Comparison of ENCODE assay signal across 10 cellular contexts in genomic region chr14:73726025-73726961, GRCh38. TPM values are rescaled to one million over a fixed set of nuclear protein-coding genes. Genes with fewer than 3 reads are reported as not detected.
DNase-seq lines count a peak whose midpoint lies in the region; ATAC-seq and TF ChIP-seq lines count a peak whose summit lies in the region.
"Had no signal": no experiment of that assay in that cellular context is flagged by ENCODE, and none has a peak within 500 bp of the region (broad histone marks: within the 10 kb centered on the region; RNA-seq: fewer than 3 reads in every experiment).

No MANE protein-coding gene starts in this region.

- 60 to 74% methylated on average over 11 to 14 of the region's 14 CpGs for WGBS in tibial nerve, 2 donors

- intact Hi-C loops in lower lobe of right lung (cut with DNase I): loop anchor here (10.0 kb wide), 1 partner anchor 99 kb away; no protein-coding TSS in a partner anchor

- POLR2A ChIA-PET in activated naive CD8-positive, alpha-beta T cell treated with anti-CD3 and anti-CD28 coated beads, Interleukin-2, amount 10 ng/mL, durations not matched to agents 7 days and 5 days (lab: Charles Lee): interaction anchor here (0.7 to 4.2 kb wide), 3 partner anchors 20 to 160 kb away, joined by 3 to 33 read pairs (median 3); partner anchors contain the start of gene ZNF410

- no peak for TF ChIP-seq EP300 in tibial nerve (IDR thresholded peaks at IDR 0.05)

- H3K36me3 Mint-ChIP-seq in activated naive CD4-positive, alpha-beta T cell treated with anti-CD3 and anti-CD28 coated beads, Interleukin-2, amount 50 U/mL, for 72 hours: peaks cover 34 to 54% of the 10 kb centered on the region in 2 donors
- peaks cover 33% of the 10 kb centered on the region for H3K36me3 Mint-ChIP-seq in activated naive CD8-positive, alpha-beta T cell treated with anti-CD3 and anti-CD28 coated beads, Interleukin-2, amount 10 ng/mL, durations not matched to agents 7 days and 5 days

- no peaks in the 10 kb centered on the region for H3K9me3 ChIP-seq in lower lobe of right lung
- no peaks in the 10 kb centered on the region for H3K9me3 ChIP-seq in tibial nerve
- H3K9me3 ChIP-seq: SK-N-SH had no signal

- H3K36me3 ChIP-seq in lower lobe of right lung (peaks cover 91% of the 10 kb centered on the region), tibial nerve (peaks cover 2 to 76% (median 45%) of the 10 kb centered on the region in 3 donors)

- H3K27ac Mint-ChIP-seq in activated naive CD4-positive, alpha-beta T cell treated with anti-CD3 and anti-CD28 coated beads, Interleukin-2, amount 50 U/mL, for 72 hours: peak overlapping the region; percentile 87 to 94
- peak overlapping the region; percentile 65 for H3K27ac Mint-ChIP-seq in activated naive CD8-positive, alpha-beta T cell treated with anti-CD3 and anti-CD28 coated beads, Interleukin-2, amount 10 ng/mL, durations not matched to agents 7 days and 5 days

- no peak overlapping the region for H3K4me3 Mint-ChIP-seq in activated naive CD8-positive, alpha-beta T cell treated with anti-CD3 and anti-CD28 coated beads, Interleukin-2, amount 10 ng/mL, durations not matched to agents 7 days and 5 days

- H3K4me3 ChIP-seq in lower lobe of right lung (no peak overlapping the region), tibial nerve (no peak overlapping the region)

- TF ChIP-seq POLR2A in tibial nerve (IDR thresholded peaks at IDR 0.05): no peak

- H3K27me3 Mint-ChIP-seq in activated naive CD8-positive, alpha-beta T cell treated with anti-CD3 and anti-CD28 coated beads, Interleukin-2, amount 10 ng/mL, durations not matched to agents 7 days and 5 days: no peaks in the 10 kb centered on the region

- no peaks in the 10 kb centered on the region for H3K27me3 ChIP-seq in lower lobe of right lung (ENCODE audit: low read depth)
- no peaks in the 10 kb centered on the region for H3K27me3 ChIP-seq in tibial nerve

- H3K27ac ChIP-seq in lower lobe of right lung (peak overlapping the region; percentile 70), tibial nerve (peak overlapping the region; percentile 17 to 88 (median 82))

- no peaks in the 10 kb centered on the region for H3K9me3 Mint-ChIP-seq in activated naive CD4-positive, alpha-beta T cell treated with anti-CD3 and anti-CD28 coated beads, Interleukin-2, amount 50 U/mL, for 72 hours
- no peaks in the 10 kb centered on the region for H3K9me3 Mint-ChIP-seq in activated naive CD8-positive, alpha-beta T cell treated with anti-CD3 and anti-CD28 coated beads, Interleukin-2, amount 10 ng/mL, durations not matched to agents 7 days and 5 days

- ATAC-seq in activated naive CD4-positive, alpha-beta T cell treated with anti-CD3 and anti-CD28 coated beads, Interleukin-2, amount 50 U/mL, for 72 hours: no peak
- ATAC-seq in activated naive CD8-positive, alpha-beta T cell treated with anti-CD3 and anti-CD28 coated beads, Interleukin-2, amount 10 ng/mL, durations not matched to agents 7 days and 5 days (ENCODE audit: low read depth): no peak
- ATAC-seq in lower lobe of right lung (no peak), GM18858 (IDR thresholded peaks at IDR 0.05; ENCODE audit: unreplicated experiment) (no peak), HG03460 (IDR thresholded peaks at IDR 0.05; ENCODE audit: unreplicated experiment) (no peak)

- TF ChIP-seq CTCF in lower lobe of right lung (IDR thresholded peaks at IDR 0.05) (no peak), tibial nerve (IDR thresholded peaks at IDR 0.05) (no peak)

- peaks cover 17% of the 10 kb centered on the region for H3K4me1 Mint-ChIP-seq in activated naive CD8-positive, alpha-beta T cell treated with anti-CD3 and anti-CD28 coated beads, Interleukin-2, amount 10 ng/mL, durations not matched to agents 7 days and 5 days

- no peak for DNase-seq in activated naive CD4-positive, alpha-beta T cell treated with anti-CD3 and anti-CD28 coated beads, Interleukin-2, amount 50 U/mL, for 72 hours (ENCODE audit: low spot score in 2 of 2)
- no peak for DNase-seq in activated naive CD4-positive, alpha-beta T cell (lab: John Stamatoyannopoulos, UW)
- DNase-seq in activated naive CD8-positive, alpha-beta T cell treated with anti-CD3 and anti-CD28 coated beads, Interleukin-2, amount 10 ng/mL, durations not matched to agents 7 days and 5 days: no peak
- DNase-seq in lower lobe of right lung (no peak), tibial nerve (ENCODE audit: low spot score in 2 of 2) (no peak), iPS-NIHi11 (ENCODE audit: low spot score) (no peak)
- DNase-seq: NCI-H1436 treated with DMSO at 0.1 percent for 48 hours, SK-N-SH had no signal

- H3K4me1 ChIP-seq in lower lobe of right lung: peaks cover 65% of the 10 kb centered on the region
- peaks cover 0 to 92% (median 57%) of the 10 kb centered on the region in 4 donors for H3K4me1 ChIP-seq in tibial nerve

RNA-seq across cellular contexts. Expression of gene PNMA1, which starts 12.1 kb away (rescaled TPM):
- 10 to 100 TPM; 26.7 to 29.2 TPM for total RNA-seq in activated naive CD4-positive, alpha-beta T cell treated with anti-CD3 and anti-CD28 coated beads, Interleukin-2, amount 50 U/mL, for 72 hours
- 10 to 100 TPM; 32.1 to 34.9 TPM for total RNA-seq in activated naive CD8-positive, alpha-beta T cell treated with anti-CD3 and anti-CD28 coated beads, Interleukin-2, amount 10 ng/mL, durations not matched to agents 7 days and 5 days
- total RNA-seq in lower lobe of right lung (24.4 TPM), tibial nerve (10 to 100 TPM; 21.2 to 43.5 (median 34.2) TPM)
